Comparison of ENCODE assay signal across 25 cellular contexts in genomic region chr15:80411788-80412288, GRCh38. TPM values are rescaled to one million over a fixed set of nuclear protein-coding genes. Genes with fewer than 3 reads are reported as not detected.
"Had no signal": no experiment of that assay in that cellular context is flagged by ENCODE, and none has a peak within 500 bp of the region (broad histone marks: within the 10 kb centered on the region; RNA-seq: fewer than 3 reads in every experiment).

No MANE protein-coding gene starts in this region.

- H3K36me3 ChIP-seq: esophagus muscularis mucosa, left ventricle myocardium inferior, ovary, tibial artery, upper lobe of right lung, WERI-Rb-1 had no signal

- H3K9me3 ChIP-seq: esophagus muscularis mucosa, left ventricle myocardium inferior, ovary, psoas muscle, tibial artery, upper lobe of right lung had no signal

- H3K4me3 ChIP-seq: esophagus muscularis mucosa, left ventricle myocardium inferior, ovary, psoas muscle, tibial artery, upper lobe of right lung had no signal

- DNase-seq: activated CD4-positive, alpha-beta memory T cell treated with anti-CD3 and anti-CD28 coated beads for 36 hours; activated CD4-positive, alpha-beta T cell treated with anti-CD3 and anti-CD28 coated beads for 48 hours; activated CD8-positive, alpha-beta memory T cell treated with anti-CD3 and anti-CD28 coated beads, Interleukin-2, amount 50 U/mL, for 4 hours; activated effector memory CD4-positive, alpha-beta T cell treated with anti-CD3 and anti-CD28 coated beads, Interleukin-2, amount 50 U/mL, for 16 hours; activated naive CD4-positive, alpha-beta T cell treated with anti-CD3 and anti-CD28 coated beads for 36 hours; activated naive CD8-positive, alpha-beta T cell treated with anti-CD3 and anti-CD28 coated beads, Interleukin-2, amount 10 ng/mL, durations not matched to agents 7 days and 5 days; activated T-cell treated with anti-CD3 and anti-CD28 coated beads, Interleukin-2, amount 50 U/mL, for 1 hour; central memory CD4-positive, alpha-beta T cell; effector CD4-positive, alpha-beta T cell; foreskin keratinocyte; left ventricle myocardium inferior; naive B cell; nephron progenitor cell; ovary; psoas muscle; stimulated activated CD4-positive, alpha-beta T cell treated with anti-CD3 and anti-CD28 coated beads, Interleukin-2, amount 100 ng/mL, for 48 hours; stimulated activated naive CD8-positive, alpha-beta T cell treated with anti-CD3 and anti-CD28 coated beads, Interleukin-15, Interleukin-2, amounts not matched to agents 100 U/mL and 50 U/mL, for 24 hours; SW 1271; T-helper 9 cell; tibial artery; upper lobe of right lung; WERI-Rb-1 had no signal

- ATAC-seq: activated CD4-positive, CD25-positive, alpha-beta regulatory T cell treated with anti-CD3 and anti-CD28 coated beads, Interleukin-2, amount 50 U/mL, for 24 hours; foreskin keratinocyte; psoas muscle; stimulated activated naive CD8-positive, alpha-beta T cell treated with anti-CD3 and anti-CD28 coated beads, Interleukin-15, Interleukin-2, amounts not matched to agents 100 U/mL and 50 U/mL, for 24 hours; upper lobe of right lung had no signal

- H3K27me3 ChIP-seq: esophagus muscularis mucosa, ovary, tibial artery, upper lobe of right lung had no signal

- H3K4me1 ChIP-seq: esophagus muscularis mucosa, left ventricle myocardium inferior, psoas muscle, upper lobe of right lung had no signal

- H3K27ac ChIP-seq: esophagus muscularis mucosa, foreskin keratinocyte, left ventricle myocardium inferior, ovary, psoas muscle, tibial artery, upper lobe of right lung, WERI-Rb-1 had no signal

RNA-seq across cellular contexts. Expression of gene ARNT2, which starts 7.7 kb away (rescaled TPM):
- total RNA-seq: activated CD8-positive, alpha-beta memory T cell treated with anti-CD3 and anti-CD28 coated beads for 36 hours; activated naive CD8-positive, alpha-beta T cell treated with anti-CD3 and anti-CD28 coated beads, Interleukin-2, amount 10 ng/mL, durations not matched to agents 7 days and 5 days had no signal
